21 cellular contexts compared by ENCODE assay signal in the genomic region with DNA sequence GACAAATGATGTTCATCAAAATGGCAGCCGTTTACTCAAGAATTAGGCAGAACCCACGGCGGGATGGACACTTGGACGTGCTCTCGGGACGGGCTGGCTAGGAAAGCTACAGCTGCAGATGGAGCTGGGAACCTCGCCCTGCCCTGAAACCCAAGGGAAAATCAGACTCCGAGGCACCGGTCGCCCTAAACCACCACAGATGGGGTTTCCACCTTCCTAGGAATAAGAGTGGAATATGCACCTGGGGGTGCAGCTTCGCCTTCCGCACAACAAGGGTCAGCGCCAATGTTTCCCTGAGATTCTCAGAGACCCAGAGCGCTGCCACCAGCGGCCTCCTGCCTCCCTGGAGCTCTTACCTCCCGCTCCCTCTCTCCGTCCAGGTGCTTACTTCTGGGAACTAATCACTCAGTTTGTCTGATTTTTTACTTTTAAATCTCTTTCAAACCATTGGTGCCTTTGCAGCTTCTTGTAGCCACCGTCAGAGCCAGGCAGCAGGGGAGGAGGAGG.
DNase-seq lines count a peak whose midpoint lies in the region; ATAC-seq, FAIRE-seq and TF ChIP-seq lines count a peak whose summit lies in the region.
"Had no signal": no experiment of that assay in that cellular context is flagged by ENCODE, and none has a peak within 500 bp of the region (broad histone marks: within the 10 kb centered on the region; RNA-seq: fewer than 3 reads in every experiment).

No MANE protein-coding gene starts in this region.

- no peak for ATAC-seq in HepG2
- ATAC-seq in right lobe of liver = no peak
- no peak for ATAC-seq in CD8-positive, alpha-beta T cell
- ATAC-seq: Panc1 had no signal

- POLR2A ChIA-PET in HepG2 (lab: Yijun Ruan, JAX) = no interaction called here
- POLR2A ChIA-PET in CD8-positive, alpha-beta T cell (lab: Charles Lee) = no interaction called here

- in situ Hi-C loops in HepG2 (cut with HindIII; ENCODE audit: extremely low pct_ligation_motif_present, low pct_unique_long_range_greater_than_20kb) = loop anchor here (5.0 kb wide), 2 partner anchors 87 to 282 kb away; no protein-coding TSS in a partner anchor

- BruUV-seq in HepG2 (replicated peaks; lab: Mats Ljungman, UMichigan) = no TSS peak

- H2AFZ ChIP-seq in HepG2 (ENCODE audit: low read length) = no peak overlapping the region
- H2AFZ ChIP-seq in neural progenitor cell (replicated peaks) = no peak overlapping the region

- peaks cover 12% of the 10 kb centered on the region for H3K27me3 Mint-ChIP-seq in neural progenitor cell (ENCODE audit: insufficient read depth, low read depth)
- no peaks in the 10 kb centered on the region for H3K27me3 Mint-ChIP-seq in CD8-positive, alpha-beta T cell (ENCODE audit: low read depth)
- H3K27me3 Mint-ChIP-seq: CD4-positive, alpha-beta memory T cell; IgD-negative memory B cell had no signal

- no peak for DNase-seq in HepG2 (ENCODE audit: low spot score)
- DNase-seq in right lobe of liver = no peak
- DNase-seq in neural progenitor cell (ENCODE audit: low spot score) = no peak
- DNase-seq in stomach = no peak
- no peak for DNase-seq in LoVo (ENCODE audit: low spot score)
- DNase-seq in CD8-positive, alpha-beta T cell = no peak
- no peak for DNase-seq in NCI-H2196 treated with DMSO at 0.1 percent for 48 hours (lab: John Stamatoyannopoulos, UW; ENCODE audit: unreplicated experiment)
- DNase-seq: 8988T; Calu3; CD4-positive, alpha-beta memory T cell; DMS153; GDM1; MV-4-11; NCI-H1105 treated with DMSO at 0.1 percent for 48 hours; NCI-H2171; NCI-H524 treated with DMSO at 0.1 percent for 48 hours; NCI-H82 had no signal

- no peaks in the 10 kb centered on the region for H3K36me3 Mint-ChIP-seq in neural progenitor cell
- no peaks in the 10 kb centered on the region for H3K36me3 Mint-ChIP-seq in CD8-positive, alpha-beta T cell
- H3K36me3 Mint-ChIP-seq: IgD-negative memory B cell had no signal

- intact Hi-C loops in HepG2 (cut with micrococcal nuclease; ENCODE audit: unreplicated experiment) = loop anchor here (5.0 kb wide), 2 partner anchors 162 to 197 kb away; no protein-coding TSS in a partner anchor
- intact Hi-C loops in right lobe of liver (cut with DNase I) = loop anchor here in 1 of 2 donors (10.0 kb wide), 2 partner anchors 94 to 284 kb away; no protein-coding TSS in a partner anchor
- intact Hi-C loops in stomach (cut with DNase I; ENCODE audit: low total_unique reads) = loop anchor here (5.0 kb wide), 1 partner anchor 277 kb away; a partner anchor contains a TSS
- intact Hi-C loops in CD8-positive, alpha-beta T cell (cut with DNase I, micrococcal nuclease) = loop anchor here (5.0 to 10.0 kb wide), 4 partner anchors 124 to 582 kb away; a partner anchor contains a TSS

- no peak overlapping the region for H3K4me3 Mint-ChIP-seq in neural progenitor cell
- no peak overlapping the region for H3K4me3 Mint-ChIP-seq in CD8-positive, alpha-beta T cell
- H3K4me3 Mint-ChIP-seq: CD4-positive, alpha-beta memory T cell had no signal

- CTCF ChIA-PET in HepG2 (lab: Yijun Ruan, JAX; ENCODE audit: low intra/inter-chr PET ratio, low total read pairs) = no interaction called here
- CTCF ChIA-PET in CD8-positive, alpha-beta T cell (lab: Charles Lee) = interaction anchor here (0.6 to 1.5 kb wide), 3 partner anchors 97 to 283 kb away, joined by 3 to 9 read pairs (median 6); no protein-coding TSS in a partner anchor

- H3K27me3 ChIP-seq in HepG2 (ENCODE audit: control insufficient read depth in 1 of 2, insufficient read depth in 2 of 2, low read length in 2 of 2) (peaks cover 0 to 5% of the 10 kb centered on the region in 2 experiments; a peak in 1 of 5 replicates), right lobe of liver (no peaks in the 10 kb centered on the region), neural progenitor cell (no peaks in the 10 kb centered on the region), stomach (no peaks in the 10 kb centered on the region)
- no peaks in the 10 kb centered on the region for H3K27me3 ChIP-seq in CD8-positive, alpha-beta T cell (ENCODE audit: insufficient read depth, low read length)
- H3K27me3 ChIP-seq: BLaER1 treated with 17β-estradiol and CSF1 and Interleukin-3, amounts not matched to agents 10 nM and 100 nM had no signal

- H4K20me1 ChIP-seq in HepG2 (ENCODE audit: insufficient read depth, low read length) (no peaks in the 10 kb centered on the region), neural progenitor cell (ENCODE audit: low read depth) (no peaks in the 10 kb centered on the region)

- H3K9me3 ChIP-seq in HepG2 (ENCODE audit: low read length) = peaks cover 9% of the 10 kb centered on the region
- peaks cover 0 to 8% (median 6%) of the 10 kb centered on the region in 4 donors for H3K9me3 ChIP-seq in right lobe of liver
- H3K9me3 ChIP-seq in neural progenitor cell (ENCODE audit: low read depth) = peaks cover 9% of the 10 kb centered on the region
- peaks cover 14 to 36% (median 31%) of the 10 kb centered on the region in 4 donors for H3K9me3 ChIP-seq in stomach
- H3K9me3 ChIP-seq in CD8-positive, alpha-beta T cell (ENCODE audit: low read length) = peaks cover 7% of the 10 kb centered on the region

- H3K79me2 ChIP-seq in HepG2 (ENCODE audit: insufficient read depth, low read length) (no peaks in the 10 kb centered on the region), neural progenitor cell (ENCODE audit: low read depth) (no peaks in the 10 kb centered on the region)

- TF ChIP-seq EP300 in HepG2 (IDR thresholded peaks at IDR 0.05; ENCODE audit: low read depth in 2 of 2, low read length in 2 of 2) (no peak), HepG2 (CRISPR knock-in tag; IDR thresholded peaks at IDR 0.05; ENCODE audit: borderline replicate concordance) (no peak), stomach (IDR thresholded peaks at IDR 0.05) (no peak)

- WGBS in HepG2 (ENCODE audit: low lambda C conversion rate) = 42% methylated on average over 12 of the region's 18 CpGs
- WGBS in right lobe of liver (ENCODE audit: insufficient coverage, low coverage, low lambda C conversion rate, missing lambda C conversion rate) = 95% methylated on average over 6 of the region's 18 CpGs
- WGBS in stomach, 5 donors = 77 to 82% (median 80%) methylated on average over 18 of the region's 18 CpGs

- TF ChIP-seq CTCF in HepG2 (CRISPR knock-in tag; IDR thresholded peaks at IDR 0.05) (no peak), right lobe of liver (IDR thresholded peaks at IDR 0.05) (no peak), neural progenitor cell (IDR thresholded peaks at IDR 0.05) (no peak), stomach (IDR thresholded peaks at IDR 0.05) (no peak)
- TF ChIP-seq CTCF in CD8-positive, alpha-beta T cell (IDR thresholded peaks at IDR 0.05) = no peak

- H3K27ac ChIP-seq in HepG2 (ENCODE audit: extremely low read length, insufficient read depth, low read length) = no peak overlapping the region
- no peak overlapping the region for H3K27ac ChIP-seq in right lobe of liver
- no peak overlapping the region for H3K27ac ChIP-seq in neural progenitor cell
- peak overlapping the region; percentile 41 to 73 (median 71) for H3K27ac ChIP-seq in stomach
- no peak overlapping the region for H3K27ac ChIP-seq in CD8-positive, alpha-beta T cell (ENCODE audit: low read depth, low read length)
- H3K27ac ChIP-seq: BLaER1 treated with 17β-estradiol and CSF1 and Interleukin-3, amounts not matched to agents 10 nM and 100 nM had no signal

- H3K36me3 ChIP-seq in HepG2 (replicated peaks in 1 of 2; ENCODE audit: control insufficient read depth in 1 of 2, insufficient read depth in 2 of 2, low read length in 2 of 2) (no peaks in the 10 kb centered on the region), right lobe of liver (no peaks in the 10 kb centered on the region), neural progenitor cell (no peaks in the 10 kb centered on the region), stomach (no peaks in the 10 kb centered on the region)
- no peaks in the 10 kb centered on the region for H3K36me3 ChIP-seq in CD8-positive, alpha-beta T cell (ENCODE audit: insufficient read depth, low read length)

- peaks cover 20% of the 10 kb centered on the region for H3K4me1 Mint-ChIP-seq in neural progenitor cell
- H3K4me1 Mint-ChIP-seq in CD8-positive, alpha-beta T cell (ENCODE audit: low read depth) = peaks cover 20% of the 10 kb centered on the region

- no peak for FAIRE-seq in HepG2 (lab: Jason Lieb, UNC)
- FAIRE-seq: GM18507 had no signal

- H3K4me3 ChIP-seq in HepG2 (replicated peaks in 1 of 3; ENCODE audit: insufficient read depth in 1 of 3, low read depth in 2 of 3, low read length in 3 of 3) (no peak overlapping the region), right lobe of liver (no peak overlapping the region), neural progenitor cell (no peak overlapping the region), stomach (no peak overlapping the region)
- no peak overlapping the region for H3K4me3 ChIP-seq in CD8-positive, alpha-beta T cell (ENCODE audit: low read depth, low read length)
- H3K4me3 ChIP-seq: BLaER1 treated with 17β-estradiol and CSF1 and Interleukin-3, amounts not matched to agents 10 nM and 100 nM had no signal

- peaks cover 19% of the 10 kb centered on the region for H3F3A ChIP-seq in neural progenitor cell (ENCODE audit: low read depth)

- peaks cover 36% of the 10 kb centered on the region for H3K4me1 ChIP-seq in HepG2 (ENCODE audit: insufficient read depth, low read length)
- no peaks in the 10 kb centered on the region for H3K4me1 ChIP-seq in right lobe of liver
- peaks cover 27% of the 10 kb centered on the region for H3K4me1 ChIP-seq in neural progenitor cell
- peaks cover 8 to 31% (median 13%) of the 10 kb centered on the region in 4 donors for H3K4me1 ChIP-seq in stomach
- peaks cover 11% of the 10 kb centered on the region for H3K4me1 ChIP-seq in CD8-positive, alpha-beta T cell (ENCODE audit: insufficient read depth, low read length)

- H3K27ac Mint-ChIP-seq in neural progenitor cell = peak overlapping the region; percentile 28
- H3K27ac Mint-ChIP-seq in CD8-positive, alpha-beta T cell = no peak overlapping the region

- H3K4me2 ChIP-seq in HepG2 (ENCODE audit: low read depth, low read length) = peak overlapping the region; percentile 10; the same call in 1 of the 2 replicates
- no peak overlapping the region for H3K4me2 ChIP-seq in neural progenitor cell

- TF ChIP-seq RAD21 in HepG2 (CRISPR knock-in tag; IDR thresholded peaks at IDR 0.05) = no peak

- TF ChIP-seq POLR2A in HepG2 (IDR thresholded peaks at IDR 0.05; ENCODE audit: insufficient read depth in 1 of 2, low read depth in 2 of 2, low read length in 2 of 2) (no peak), right lobe of liver (IDR thresholded peaks at IDR 0.05) (no peak), stomach (IDR thresholded peaks at IDR 0.05) (no peak)

- H3K9me3 Mint-ChIP-seq in neural progenitor cell = peaks cover 43% of the 10 kb centered on the region
- peaks cover 2% of the 10 kb centered on the region for H3K9me3 Mint-ChIP-seq in CD8-positive, alpha-beta T cell
- H3K9me3 Mint-ChIP-seq: IgD-negative memory B cell had no signal

- H3K9ac ChIP-seq in HepG2 (ENCODE audit: insufficient read depth, low read depth, low read length) (no peak overlapping the region), neural progenitor cell (no peak overlapping the region)
- H3K9ac ChIP-seq: BLaER1 treated with 17β-estradiol and CSF1 and Interleukin-3, amounts not matched to agents 10 nM and 100 nM had no signal

TF ChIP-seq in HepG2, 621 proteins besides CTCF, POLR2A, EP300 and RAD21 (continues in another document):
- no peak for TF ChIP-seq SCMH1 (CRISPR knock-in tag; IDR thresholded peaks at IDR 0.05; ENCODE audit: borderline replicate concordance)
- TF ChIP-seq DNMT1 (CRISPR knock-in tag; IDR thresholded peaks at IDR 0.05) = no peak
- no peak for TF ChIP-seq XBP1 (CRISPR knock-in tag; IDR thresholded peaks at IDR 0.05)

Comparison
In these comparisons a context has a peak if more than half of its experiments do, and no peak if none do; other contexts are left out.
1. H3K27ac ChIP-seq: peak in stomach (5 of 5); none in HepG2 (single experiment), right lobe of liver (0 of 3), neural progenitor cell (single experiment) and CD8-positive, alpha-beta T cell (single experiment).